ENCODE assay signal across 7 cellular contexts in genomic region chr5:1666812-1667588, GRCh38.
A peak's percentile ranks its signal among the peaks of the same experiment; 100 is the strongest.
DNase-seq lines count a peak whose midpoint lies in the region; ATAC-seq and TF ChIP-seq lines count a peak whose summit lies in the region.

No MANE protein-coding gene starts in this region.

- DNase-seq in NCI-H1930 (lab: John Stamatoyannopoulos, UW) = peak; percentile 62 to 72
- peak; percentile 36 for DNase-seq in activated naive CD4-positive, alpha-beta T cell treated with Interleukin-2 at 50 U/mL for 16 hours
- DNase-seq in left cardiac atrium = no peak
- DNase-seq in stimulated activated CD4-positive, alpha-beta T cell treated with anti-CD3 and anti-CD28 coated beads, Interleukin-15, amount 100 ng/mL, for 24 hours = peak; percentile 55

- intact Hi-C loops in left cardiac atrium (cut with DNase I) = no loop called here

- ATAC-seq in left cardiac atrium (peak; percentile 56 to 57), HG03025 (IDR thresholded peaks at IDR 0.05; ENCODE audit: low FRiP score, unreplicated experiment) (no peak), GM21423 (IDR thresholded peaks at IDR 0.05; ENCODE audit: unreplicated experiment) (no peak)

- peak; percentile 51 for TF ChIP-seq CTCF in GM12873 (IDR thresholded peaks at IDR 0.05; ENCODE audit: insufficient read depth, low read depth, low read length, missing control alignments)

Comparison
In these comparisons a context has a peak if more than half of its experiments do, and no peak if none do; other contexts are left out.
1. ATAC-seq: peak in left cardiac atrium (2 of 2); none in HG03025 (single experiment) and GM21423 (single experiment).